In genomic region chr18:45783097-45784075, GRCh38 we compare ENCODE assay signal across 17 cellular contexts. TPM values are rescaled to one million over a fixed set of nuclear protein-coding genes. Genes with fewer than 3 reads are reported as not detected.
DNase-seq lines count a peak whose midpoint lies in the region; ATAC-seq and TF ChIP-seq lines count a peak whose summit lies in the region.
"Had no signal": no experiment of that assay in that cellular context is flagged by ENCODE, and none has a peak within 500 bp of the region (broad histone marks: within the 10 kb centered on the region; RNA-seq: fewer than 3 reads in every experiment).

No MANE protein-coding gene starts in this region.

- peaks cover 8 to 9% of the 10 kb centered on the region in 2 donors for H3K27me3 Mint-ChIP-seq in T-cell

- H3K36me3 Mint-ChIP-seq in T-cell = no peaks in the 10 kb centered on the region

- H3K9me3 Mint-ChIP-seq in T-cell = no peaks in the 10 kb centered on the region
- H3K9me3 Mint-ChIP-seq: activated T-cell treated with anti-CD3 and anti-CD28 coated beads, Interleukin-2, amount 50 U/mL, for 72 hours; CD4-positive, alpha-beta T cell had no signal

- no peak overlapping the region for H3K4me3 ChIP-seq in AG09309 (ENCODE audit: control insufficient read depth, low read depth, low read length)
- no peak overlapping the region for H3K4me3 ChIP-seq in coronary artery
- no peak overlapping the region for H3K4me3 ChIP-seq in mesodermal cell (ENCODE audit: extremely low read depth, insufficient read depth, low read length, poor library complexity, severe bottlenecking)
- H3K4me3 ChIP-seq: heart left ventricle had no signal

- TF ChIP-seq CTCF in AG09309 (IDR thresholded peaks at IDR 0.05; ENCODE audit: control insufficient read depth, insufficient read depth, low read depth, low read length, missing control alignments) (no peak), coronary artery (IDR thresholded peaks at IDR 0.05) (no peak)

- no peak overlapping the region for H3K27ac Mint-ChIP-seq in T-cell
- H3K27ac Mint-ChIP-seq: activated CD4-positive, alpha-beta T cell treated with anti-CD3 and anti-CD28 coated beads for 36 hours; activated T-cell treated with anti-CD3 and anti-CD28 coated beads, Interleukin-2, amount 50 U/mL, for 72 hours; CD4-positive, alpha-beta T cell had no signal

- CTCF ChIA-PET in T-cell (lab: Charles Lee) = no interaction called here

- WGBS in mesodermal cell (ENCODE audit: insufficient coverage in 2 of 2), 2 experiments = 81 to 90% methylated on average over 4 to 5 of the region's 9 CpGs

- H3K9me3 ChIP-seq in mesodermal cell (ENCODE audit: control insufficient read depth, low read length) = no peaks in the 10 kb centered on the region
- H3K9me3 ChIP-seq: heart left ventricle had no signal

- no peak for TF ChIP-seq EP300 in Ishikawa (IDR thresholded peaks at IDR 0.05; ENCODE audit: borderline replicate concordance)

- POLR2A ChIA-PET in T-cell (lab: Charles Lee) = no interaction called here

- no peak for ATAC-seq in T-cell (replicated peaks in 1 of 4)
- ATAC-seq: activated CD4-positive, alpha-beta T cell treated with anti-CD3 and anti-CD28 coated beads for 36 hours; activated T-cell treated with anti-CD3 and anti-CD28 coated beads, Interleukin-2, amount 50 U/mL, for 72 hours; heart left ventricle; stimulated activated naive CD8-positive, alpha-beta T cell treated with anti-CD3 and anti-CD28 coated beads, Interleukin-15, Interleukin-2, amounts not matched to agents 100 U/mL and 50 U/mL, for 24 hours had no signal

- H3K4me1 Mint-ChIP-seq in T-cell = peaks cover 0 to 5% (median 5%) of the 10 kb centered on the region in 3 donors
- H3K4me1 Mint-ChIP-seq: activated CD4-positive, alpha-beta T cell treated with anti-CD3 and anti-CD28 coated beads for 36 hours had no signal

- no peaks in the 10 kb centered on the region for H3K36me3 ChIP-seq in mesodermal cell (ENCODE audit: control insufficient read depth, insufficient read depth, low read length)
- H3K36me3 ChIP-seq: heart left ventricle had no signal

- no peak overlapping the region for H3K27ac ChIP-seq in coronary artery
- peak overlapping the region; percentile 87 for H3K27ac ChIP-seq in mesodermal cell (ENCODE audit: low read depth, low read length, severe bottlenecking)
- H3K27ac ChIP-seq: heart left ventricle had no signal

- peaks cover 17% of the 10 kb centered on the region for H3K4me1 ChIP-seq in mesodermal cell (ENCODE audit: control insufficient read depth, insufficient read depth, low read length, poor library complexity, severe bottlenecking)

- TF ChIP-seq RAD21 in Ishikawa (IDR thresholded peaks at IDR 0.05; ENCODE audit: low read depth) = no peak

- DNase-seq in AG09309 (ENCODE audit: low read depth) (peak; percentile 51), coronary artery (ENCODE audit: low spot score) (peak; percentile 3), NCI-H510A (lab: John Stamatoyannopoulos, UW) (no peak), T-cell (no peak), NCI-H1092 (lab: John Stamatoyannopoulos, UW) (no peak), superior temporal gyrus (ENCODE audit: extremely low spot score) (no peak)
- DNase-seq: activated CD4-positive, alpha-beta T cell treated with anti-CD3 and anti-CD28 coated beads for 36 hours; activated T-cell treated with anti-CD3 and anti-CD28 coated beads, Interleukin-2, amount 50 U/mL, for 72 hours; CD4-positive, alpha-beta T cell; effector CD4-positive, alpha-beta T cell; heart left ventricle; KBM-7; midbrain; NCI-H187 treated with DMSO at 0.1 percent for 48 hours; stimulated activated naive CD8-positive, alpha-beta T cell treated with anti-CD3 and anti-CD28 coated beads, Interleukin-15, Interleukin-2, amounts not matched to agents 100 U/mL and 50 U/mL, for 24 hours had no signal

- H3K4me3 Mint-ChIP-seq in T-cell = no peak overlapping the region
- H3K4me3 Mint-ChIP-seq: activated CD4-positive, alpha-beta T cell treated with anti-CD3 and anti-CD28 coated beads for 36 hours; activated T-cell treated with anti-CD3 and anti-CD28 coated beads, Interleukin-2, amount 50 U/mL, for 72 hours; CD4-positive, alpha-beta T cell had no signal

TF ChIP-seq in Ishikawa, 13 proteins besides CTCF, POLR2A, EP300 and RAD21:
- TF ChIP-seq CEBPB (IDR thresholded peaks at IDR 0.05) (no peak), TEAD4 (IDR thresholded peaks at IDR 0.05) (peak; percentile 72), REST (IDR thresholded peaks at IDR 0.05; ENCODE audit: low read depth) (no peak)

RNA-seq across cellular contexts. Expression of gene SIGLEC15, which starts 42.1 kb away (rescaled TPM):
- 2.3 TPM for polyA plus RNA-seq in mesodermal cell (2013, experiment 1 of 2)
- 2.8 TPM for polyA plus RNA-seq in mesodermal cell (2013, experiment 2 of 2)
- total RNA-seq in T-cell = under 1 TPM in 1 of 5 donors, not detected in 4; 0.33 TPM
- total RNA-seq: activated CD4-positive, alpha-beta T cell treated with anti-CD3 and anti-CD28 coated beads for 36 hours; activated T-cell treated with anti-CD3 and anti-CD28 coated beads, Interleukin-2, amount 50 U/mL, for 72 hours; CD4-positive, alpha-beta T cell had no signal

RNA-seq across cellular contexts. Expression of gene SLC14A1, which starts 59.4 kb away (rescaled TPM):
- polyA plus RNA-seq in mesodermal cell (2013, experiment 1 of 2) = 0.96 TPM
- 0.05 TPM for polyA plus RNA-seq in mesodermal cell (2013, experiment 2 of 2)
- total RNA-seq in T-cell = 10 to 100 TPM in 1 of 5 donors, 1 to 10 TPM in 4; 1.8 to 30.8 (median 2.7) TPM

Comparison
In these comparisons a context has a peak if more than half of its experiments do, and no peak if none do; other contexts are left out.
1. DNase-seq: peak in AG09309 (single experiment) and coronary artery (single experiment); none in NCI-H510A (single experiment), T-cell (0 of 34), NCI-H1092 (single experiment) and superior temporal gyrus (single experiment).